Comparison of ENCODE assay signal across 2 cellular contexts in the genomic region with DNA sequence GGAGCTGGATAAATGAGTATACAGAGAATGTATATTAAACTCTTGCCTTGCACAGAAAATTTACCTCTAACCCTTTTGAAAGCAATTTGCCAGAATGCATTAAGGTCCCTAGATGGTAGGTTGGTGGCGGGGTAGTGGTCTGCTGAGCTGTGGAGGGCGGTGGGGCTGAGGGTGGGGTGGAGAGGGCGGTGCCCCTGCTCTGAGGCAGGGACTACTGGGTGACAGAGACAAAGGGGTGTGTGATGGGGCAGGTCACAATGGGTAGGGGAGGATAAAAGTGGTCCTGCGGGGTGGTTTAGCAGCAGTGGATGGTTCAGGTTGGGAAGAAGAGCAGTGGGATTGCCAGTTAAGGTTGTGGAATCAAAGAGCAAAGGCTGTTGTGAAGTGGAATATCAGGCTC.
TF ChIP-seq lines count a peak whose summit lies in the region.

A gene (plus strand): TSS at position 301 of the 400 bp plus-strand sequence. CDS start 422 bp downstream, outside the sequence.

TF ChIP-seq in H1, 55 proteins besides CTCF, POLR2A, EP300 and RAD21:
- TF ChIP-seq SIN3A (conservative IDR thresholded peaks at IDR 0.05 in 1 of 2, IDR thresholded peaks at IDR 0.05 in 1 of 2; ENCODE audit: low read depth in 1 of 2, low read length in 2 of 2) (no peak), SIX5 (IDR thresholded peaks at IDR 0.05; ENCODE audit: low read depth, low read length) (no peak), GTF2F1 (IDR thresholded peaks at IDR 0.05; ENCODE audit: borderline replicate concordance, low read depth, low read length) (no peak), BACH1 (IDR thresholded peaks at IDR 0.05; ENCODE audit: low read length) (no peak), RFX5 (IDR thresholded peaks at IDR 0.05; ENCODE audit: borderline replicate concordance, low read depth, low read length) (no peak)
- TF ChIP-seq, protein P1, sequence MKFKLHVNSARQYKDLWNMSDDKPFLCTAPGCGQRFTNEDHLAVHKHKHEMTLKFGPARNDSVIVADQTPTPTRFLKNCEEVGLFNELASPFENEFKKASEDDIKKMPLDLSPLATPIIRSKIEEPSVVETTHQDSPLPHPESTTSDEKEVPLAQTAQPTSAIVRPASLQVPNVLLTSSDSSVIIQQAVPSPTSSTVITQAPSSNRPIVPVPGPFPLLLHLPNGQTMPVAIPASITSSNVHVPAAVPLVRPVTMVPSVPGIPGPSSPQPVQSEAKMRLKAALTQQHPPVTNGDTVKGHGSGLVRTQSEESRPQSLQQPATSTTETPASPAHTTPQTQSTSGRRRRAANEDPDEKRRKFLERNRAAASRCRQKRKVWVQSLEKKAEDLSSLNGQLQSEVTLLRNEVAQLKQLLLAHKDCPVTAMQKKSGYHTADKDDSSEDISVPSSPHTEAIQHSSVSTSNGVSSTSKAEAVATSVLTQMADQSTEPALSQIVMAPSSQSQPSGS (IDR thresholded peaks at IDR 0.05; ENCODE audit: low read length) = no peak
TF ChIP-seq in H1: peak in this region for 0.

TF ChIP-seq in GM23338, 12 proteins besides CTCF, POLR2A, EP300 and RAD21:
- TF ChIP-seq, protein P2, sequence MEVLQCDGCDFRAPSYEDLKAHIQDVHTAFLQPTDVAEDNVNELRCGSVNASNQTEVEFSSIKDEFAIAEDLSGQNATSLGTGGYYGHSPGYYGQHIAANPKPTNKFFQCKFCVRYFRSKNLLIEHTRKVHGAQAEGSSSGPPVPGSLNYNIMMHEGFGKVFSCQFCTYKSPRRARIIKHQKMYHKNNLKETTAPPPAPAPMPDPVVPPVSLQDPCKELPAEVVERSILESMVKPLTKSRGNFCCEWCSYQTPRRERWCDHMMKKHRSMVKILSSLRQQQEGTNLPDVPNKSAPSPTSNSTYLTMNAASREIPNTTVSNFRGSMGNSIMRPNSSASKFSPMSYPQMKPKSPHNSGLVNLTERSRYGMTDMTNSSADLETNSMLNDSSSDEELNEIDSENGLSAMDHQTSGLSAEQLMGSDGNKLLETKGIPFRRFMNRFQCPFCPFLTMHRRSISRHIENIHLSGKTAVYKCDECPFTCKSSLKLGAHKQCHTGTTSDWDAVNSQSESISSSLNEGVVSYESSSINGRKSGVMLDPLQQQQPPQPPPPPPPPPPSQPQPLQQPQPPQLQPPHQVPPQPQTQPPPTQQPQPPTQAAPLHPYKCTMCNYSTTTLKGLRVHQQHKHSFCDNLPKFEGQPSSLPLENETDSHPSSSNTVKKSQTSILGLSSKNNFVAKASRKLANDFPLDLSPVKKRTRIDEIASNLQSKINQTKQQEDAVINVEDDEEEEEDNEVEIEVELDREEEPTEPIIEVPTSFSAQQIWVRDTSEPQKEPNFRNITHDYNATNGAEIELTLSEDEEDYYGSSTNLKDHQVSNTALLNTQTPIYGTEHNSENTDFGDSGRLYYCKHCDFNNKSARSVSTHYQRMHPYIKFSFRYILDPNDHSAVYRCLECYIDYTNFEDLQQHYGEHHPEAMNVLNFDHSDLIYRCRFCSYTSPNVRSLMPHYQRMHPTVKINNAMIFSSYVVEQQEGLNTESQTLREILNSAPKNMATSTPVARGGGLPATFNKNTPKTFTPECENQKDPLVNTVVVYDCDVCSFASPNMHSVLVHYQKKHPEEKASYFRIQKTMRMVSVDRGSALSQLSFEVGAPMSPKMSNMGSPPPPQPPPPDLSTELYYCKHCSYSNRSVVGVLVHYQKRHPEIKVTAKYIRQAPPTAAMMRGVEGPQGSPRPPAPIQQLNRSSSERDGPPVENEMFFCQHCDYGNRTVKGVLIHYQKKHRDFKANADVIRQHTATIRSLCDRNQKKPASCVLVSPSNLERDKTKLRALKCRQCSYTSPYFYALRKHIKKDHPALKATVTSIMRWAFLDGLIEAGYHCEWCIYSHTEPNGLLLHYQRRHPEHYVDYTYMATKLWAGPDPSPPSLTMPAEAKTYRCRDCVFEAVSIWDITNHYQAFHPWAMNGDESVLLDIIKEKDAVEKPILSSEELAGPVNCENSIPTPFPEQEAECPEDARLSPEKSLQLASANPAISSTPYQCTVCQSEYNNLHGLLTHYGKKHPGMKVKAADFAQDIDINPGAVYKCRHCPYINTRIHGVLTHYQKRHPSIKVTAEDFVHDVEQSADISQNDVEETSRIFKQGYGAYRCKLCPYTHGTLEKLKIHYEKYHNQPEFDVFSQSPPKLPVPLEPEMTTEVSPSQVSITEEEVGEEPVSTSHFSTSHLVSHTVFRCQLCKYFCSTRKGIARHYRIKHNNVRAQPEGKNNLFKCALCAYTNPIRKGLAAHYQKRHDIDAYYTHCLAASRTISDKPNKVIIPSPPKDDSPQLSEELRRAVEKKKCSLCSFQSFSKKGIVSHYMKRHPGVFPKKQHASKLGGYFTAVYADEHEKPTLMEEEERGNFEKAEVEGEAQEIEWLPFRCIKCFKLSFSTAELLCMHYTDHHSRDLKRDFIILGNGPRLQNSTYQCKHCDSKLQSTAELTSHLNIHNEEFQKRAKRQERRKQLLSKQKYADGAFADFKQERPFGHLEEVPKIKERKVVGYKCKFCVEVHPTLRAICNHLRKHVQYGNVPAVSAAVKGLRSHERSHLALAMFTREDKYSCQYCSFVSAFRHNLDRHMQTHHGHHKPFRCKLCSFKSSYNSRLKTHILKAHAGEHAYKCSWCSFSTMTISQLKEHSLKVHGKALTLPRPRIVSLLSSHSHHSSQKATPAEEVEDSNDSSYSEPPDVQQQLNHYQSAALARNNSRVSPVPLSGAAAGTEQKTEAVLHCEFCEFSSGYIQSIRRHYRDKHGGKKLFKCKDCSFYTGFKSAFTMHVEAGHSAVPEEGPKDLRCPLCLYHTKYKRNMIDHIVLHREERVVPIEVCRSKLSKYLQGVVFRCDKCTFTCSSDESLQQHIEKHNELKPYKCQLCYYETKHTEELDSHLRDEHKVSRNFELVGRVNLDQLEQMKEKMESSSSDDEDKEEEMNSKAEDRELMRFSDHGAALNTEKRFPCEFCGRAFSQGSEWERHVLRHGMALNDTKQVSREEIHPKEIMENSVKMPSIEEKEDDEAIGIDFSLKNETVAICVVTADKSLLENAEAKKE (CRISPR knock-in tag; IDR thresholded peaks at IDR 0.05) = no peak
